11 cellular contexts compared by ENCODE assay signal in the genomic region with DNA sequence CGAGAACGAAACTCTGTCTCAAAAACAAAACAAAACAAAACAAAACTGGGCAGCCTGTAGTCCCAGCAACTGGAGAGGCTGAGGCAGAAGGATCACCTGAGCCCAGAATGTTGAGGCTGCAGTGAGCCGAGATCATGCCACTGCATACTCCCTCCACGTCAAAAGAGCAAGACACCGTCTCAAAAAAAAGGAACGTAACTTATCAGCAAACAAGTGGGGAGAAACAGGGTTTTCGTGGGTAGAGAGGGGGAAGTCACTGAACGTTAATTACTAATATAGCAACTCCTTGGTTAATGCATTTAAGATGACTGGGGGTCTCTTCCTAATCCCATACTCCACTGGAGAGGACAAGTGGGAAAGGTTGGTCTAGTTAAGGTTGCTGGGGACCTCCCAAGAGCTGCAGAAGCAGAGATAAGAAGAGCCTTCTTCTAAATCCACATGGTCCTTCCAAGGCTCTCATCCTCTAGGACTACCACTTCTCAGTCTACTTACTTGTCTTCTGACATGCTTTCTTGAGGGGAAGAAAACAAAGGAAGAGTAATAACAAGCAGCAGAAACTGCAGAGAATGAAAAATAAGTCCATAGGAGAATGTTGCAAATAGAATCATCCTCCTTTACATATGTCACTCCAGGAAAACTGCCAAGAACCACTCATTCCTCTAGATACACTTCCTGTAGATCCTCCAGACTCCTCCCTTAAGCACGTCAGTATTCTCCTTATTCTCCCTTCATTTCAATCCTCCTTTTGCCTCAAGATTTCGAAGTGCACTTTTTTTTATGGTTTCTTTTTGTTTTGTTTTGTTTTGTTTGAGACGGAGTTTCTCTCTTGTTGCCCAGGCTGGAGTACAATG. TPM values are rescaled to one million over a fixed set of nuclear protein-coding genes. Genes with fewer than 3 reads are reported as not detected.
DNase-seq lines count a peak whose midpoint lies in the region; ATAC-seq, FAIRE-seq and TF ChIP-seq lines count a peak whose summit lies in the region.
"Had no signal": no experiment of that assay in that cellular context is flagged by ENCODE, and none has a peak within 500 bp of the region (broad histone marks: within the 10 kb centered on the region; RNA-seq: fewer than 3 reads in every experiment).

No MANE protein-coding gene starts in this region.

- BruUV-seq in HepG2 (replicated peaks; lab: Mats Ljungman, UMichigan): no TSS peak

- no peak overlapping the region for H3K9ac ChIP-seq in HepG2 (ENCODE audit: insufficient read depth, low read depth, low read length)

- intact Hi-C loops in right lobe of liver (cut with DNase I) (no loop called here), HepG2 (cut with micrococcal nuclease; ENCODE audit: unreplicated experiment) (no loop called here)

- no peaks in the 10 kb centered on the region for H3K36me3 ChIP-seq in right lobe of liver
- H3K36me3 ChIP-seq in HepG2 (replicated peaks in 1 of 2; ENCODE audit: control insufficient read depth in 1 of 2, insufficient read depth in 2 of 2, low read length in 2 of 2): peaks cover 0 to 1% of the 10 kb centered on the region in 2 experiments; a peak in 2 of 5 replicates
- H3K36me3 ChIP-seq: tibial artery had no signal

- peaks cover 88% of the 10 kb centered on the region for H3K79me2 ChIP-seq in HepG2 (ENCODE audit: insufficient read depth, low read length)

- no peak for DNase-seq in right lobe of liver
- DNase-seq in HepG2 (ENCODE audit: low spot score): no peak
- DNase-seq in OCI-M1 (lab: John Stamatoyannopoulos, UW): peak; percentile 51
- peak; percentile 25 to 55 for DNase-seq in erythroblast (lab: John Stamatoyannopoulos, UW)
- no peak for DNase-seq in urothelium cell line (ENCODE audit: low spot score)
- no peak for DNase-seq in caudate nucleus (lab: John Stamatoyannopoulos, UW)
- DNase-seq in AG08396 (ENCODE audit: low spot score): no peak
- no peak for DNase-seq in NAMALWA (ENCODE audit: low spot score)
- DNase-seq: spleen, tibial artery had no signal

- no peak overlapping the region for H3K27ac ChIP-seq in right lobe of liver
- no peak overlapping the region for H3K27ac ChIP-seq in HepG2 (ENCODE audit: extremely low read length, insufficient read depth, low read length)
- H3K27ac ChIP-seq in caudate nucleus (ENCODE audit: low read depth, low read length): no peak overlapping the region
- H3K27ac ChIP-seq: tibial artery, VCaP had no signal

- H3K4me2 ChIP-seq in HepG2 (ENCODE audit: low read depth, low read length): no peak overlapping the region

- peak in 3 of 4 donors; percentile 36 to 47 (median 37) for ATAC-seq in right lobe of liver
- ATAC-seq in HepG2: no peak

- H3K27me3 ChIP-seq in right lobe of liver (no peaks in the 10 kb centered on the region), HepG2 (ENCODE audit: control insufficient read depth in 1 of 2, insufficient read depth in 2 of 2, low read length in 2 of 2) (no peaks in the 10 kb centered on the region; a peak in 1 of 5 replicates)
- H3K27me3 ChIP-seq: spleen, tibial artery had no signal

- H3K4me1 ChIP-seq in right lobe of liver: peaks cover 0 to 34% (median 3%) of the 10 kb centered on the region in 4 donors
- H3K4me1 ChIP-seq in HepG2 (ENCODE audit: insufficient read depth, low read length): peaks cover 22% of the 10 kb centered on the region

- TF ChIP-seq CTCF in right lobe of liver (IDR thresholded peaks at IDR 0.05) (no peak), HepG2 (CRISPR knock-in tag; IDR thresholded peaks at IDR 0.05) (no peak)

- H3K4me3 ChIP-seq in right lobe of liver (no peak overlapping the region), HepG2 (replicated peaks in 1 of 3; ENCODE audit: insufficient read depth in 1 of 3, low read depth in 2 of 3, low read length in 3 of 3) (no peak overlapping the region)
- H3K4me3 ChIP-seq: tibial artery had no signal

- no peaks in the 10 kb centered on the region for H3K9me3 ChIP-seq in right lobe of liver
- no peaks in the 10 kb centered on the region for H3K9me3 ChIP-seq in HepG2 (ENCODE audit: low read length)
- H3K9me3 ChIP-seq: spleen, tibial artery had no signal

- TF ChIP-seq EP300 in HepG2 (IDR thresholded peaks at IDR 0.05; ENCODE audit: low read depth in 2 of 2, low read length in 2 of 2): no peak
- TF ChIP-seq EP300 in HepG2 (CRISPR knock-in tag; IDR thresholded peaks at IDR 0.05; ENCODE audit: borderline replicate concordance): no peak

- peaks cover 3% of the 10 kb centered on the region; the same call in 1 of the 2 replicates for H4K20me1 ChIP-seq in HepG2 (ENCODE audit: insufficient read depth, low read length)

- TF ChIP-seq POLR2A in right lobe of liver (IDR thresholded peaks at IDR 0.05) (no peak), HepG2 (IDR thresholded peaks at IDR 0.05; ENCODE audit: insufficient read depth in 1 of 2, low read depth in 2 of 2, low read length in 2 of 2) (no peak), erythroblast (IDR thresholded peaks at IDR 0.05; ENCODE audit: low read length) (no peak)

- WGBS in right lobe of liver (ENCODE audit: insufficient coverage, low coverage, low lambda C conversion rate, missing lambda C conversion rate): 42% methylated on average over 11 of the region's 11 CpGs
- WGBS in HepG2 (ENCODE audit: low lambda C conversion rate): 96% methylated on average over 11 of the region's 11 CpGs

- in situ Hi-C loops in HepG2 (cut with HindIII; ENCODE audit: extremely low pct_ligation_motif_present, low pct_unique_long_range_greater_than_20kb): loop anchor here (25.0 kb wide), 1 partner anchor 415 kb away; the partner anchor contains the start of gene ZFYVE1

- no peak overlapping the region for H2AFZ ChIP-seq in HepG2 (ENCODE audit: low read length)

- POLR2A ChIA-PET in HepG2 (lab: Yijun Ruan, JAX): no interaction called here

- CTCF ChIA-PET in HepG2 (lab: Yijun Ruan, JAX; ENCODE audit: low intra/inter-chr PET ratio, low total read pairs): no interaction called here

- FAIRE-seq in HepG2 (lab: Jason Lieb, UNC): no peak
- FAIRE-seq in urothelium cell line (lab: Jason Lieb, UNC): peak; percentile 46

- no peak for TF ChIP-seq RAD21 in HepG2 (CRISPR knock-in tag; IDR thresholded peaks at IDR 0.05)

TF ChIP-seq in HepG2, 621 proteins besides CTCF, POLR2A, EP300 and RAD21 (continues in another document):
- TF ChIP-seq KDM1A (CRISPR knock-in tag; IDR thresholded peaks at IDR 0.05): no peak
- TF ChIP-seq ZMAT5 (CRISPR knock-in tag; IDR thresholded peaks at IDR 0.05; ENCODE audit: borderline replicate concordance, low read depth): no peak

RNA-seq across cellular contexts. Expression of gene NUMB, which starts 5.8 kb away (rescaled TPM):
- 10 to 100 TPM; 28.3 to 48.4 (median 43.7) TPM for total RNA-seq in right lobe of liver
- 20.3 and 27.7 TPM in 2 replicates for total RNA-seq in HepG2 (2016; rRNA removed; fragmentation: Illumina TruSeq; extraction: Trizol)
- 5.7 and 8.8 TPM in 2 replicates for total RNA-seq in HepG2 (2016; cell fraction: cytosol; rRNA removed; fragmentation: Illumina TruSeq; extraction: Trizol; ENCODE audit: low read depth)
- total RNA-seq in HepG2 (2016; cell fraction: insoluble cytoplasmic fraction; rRNA removed; fragmentation: Illumina TruSeq; extraction: Trizol): 22.2 and 31.9 TPM in 2 replicates
- total RNA-seq in HepG2 (2016; cell fraction: membrane; rRNA removed; fragmentation: Illumina TruSeq; extraction: Trizol): 14.7 and 15.0 TPM in 2 replicates
- total RNA-seq in HepG2 (2016; cell fraction: nucleus; rRNA removed; fragmentation: Illumina TruSeq; extraction: Trizol): 34.7 and 36.8 TPM in 2 replicates
- 71.1 and 77.1 TPM in 2 replicates for polyA plus RNA-seq in HepG2 (2011; rRNA removed)
- polyA plus RNA-seq in HepG2 (2011; cell fraction: cytosol; rRNA removed): 46.5 and 51.7 TPM in 2 replicates
- polyA plus RNA-seq in HepG2 (2011; cell fraction: nucleus; rRNA removed): 87.4 and 94.3 TPM in 2 replicates
- 32.2 and 36.9 TPM in 2 replicates for polyA plus RNA-seq in HepG2 (2012)
- polyA plus RNA-seq in HepG2 (2016; cell fraction: cytosol; fragmentation: Illumina TruSeq; extraction: Trizol; ENCODE audit: low read depth): 2.7 and 3.2 TPM in 2 replicates
- 41.7 and 43.4 TPM in 2 replicates for polyA plus RNA-seq in HepG2 (2016; cell fraction: insoluble cytoplasmic fraction; fragmentation: Illumina TruSeq; extraction: Trizol; ENCODE audit: low read depth)
- polyA plus RNA-seq in HepG2 (2016; cell fraction: membrane; fragmentation: Illumina TruSeq; extraction: Trizol; ENCODE audit: low read depth): 9.9 and 10.5 TPM in 2 replicates
- 52.2 and 60.2 TPM in 2 replicates for polyA plus RNA-seq in HepG2 (2016; cell fraction: nucleus; fragmentation: Illumina TruSeq; extraction: Trizol; ENCODE audit: insufficient read depth, low read depth)
- polyA minus RNA-seq in HepG2 (2011; rRNA and poly(A)+ RNA removed; ENCODE audit: low replicate concordance): 149 and 174 TPM in 2 replicates
- polyA minus RNA-seq in HepG2 (2011; cell fraction: cytosol; rRNA and poly(A)+ RNA removed): 41.3 and 51.9 TPM in 2 replicates
- polyA minus RNA-seq in HepG2 (2011; cell fraction: nucleus; rRNA and poly(A)+ RNA removed): 101 and 107 TPM in 2 replicates

RNA-seq across cellular contexts. Expression of gene RIOX1, which starts 38.2 kb away (rescaled TPM):
- 10 to 100 TPM in 2 of 6 experiments, 1 to 10 TPM in 4; 4.7 to 12.4 (median 5.7) TPM for total RNA-seq in right lobe of liver
- total RNA-seq in HepG2 (2016; rRNA removed; fragmentation: Illumina TruSeq; extraction: Trizol): 15.0 and 15.9 TPM in 2 replicates
- total RNA-seq in HepG2 (2016; cell fraction: cytosol; rRNA removed; fragmentation: Illumina TruSeq; extraction: Trizol; ENCODE audit: low read depth): 1.1 and 1.4 TPM in 2 replicates
- total RNA-seq in HepG2 (2016; cell fraction: insoluble cytoplasmic fraction; rRNA removed; fragmentation: Illumina TruSeq; extraction: Trizol): 14.6 and 15.0 TPM in 2 replicates
- total RNA-seq in HepG2 (2016; cell fraction: membrane; rRNA removed; fragmentation: Illumina TruSeq; extraction: Trizol): 4.5 and 4.9 TPM in 2 replicates
- 6.9 and 8.2 TPM in 2 replicates for total RNA-seq in HepG2 (2016; cell fraction: nucleus; rRNA removed; fragmentation: Illumina TruSeq; extraction: Trizol)
- 4.5 and 6.4 TPM in 2 replicates for polyA plus RNA-seq in HepG2 (2011; rRNA removed)
- polyA plus RNA-seq in HepG2 (2011; cell fraction: cytosol; rRNA removed): 5.1 and 5.6 TPM in 2 replicates
- polyA plus RNA-seq in HepG2 (2011; cell fraction: nucleus; rRNA removed): 6.1 and 6.4 TPM in 2 replicates
- polyA plus RNA-seq in HepG2 (2012): 3.6 and 4.5 TPM in 2 replicates
- polyA plus RNA-seq in HepG2 (2016; cell fraction: cytosol; fragmentation: Illumina TruSeq; extraction: Trizol; ENCODE audit: low read depth): 0.70 and 0.74 TPM in 2 replicates
- 14.9 and 15.5 TPM in 2 replicates for polyA plus RNA-seq in HepG2 (2016; cell fraction: insoluble cytoplasmic fraction; fragmentation: Illumina TruSeq; extraction: Trizol; ENCODE audit: low read depth)
- polyA plus RNA-seq in HepG2 (2016; cell fraction: membrane; fragmentation: Illumina TruSeq; extraction: Trizol; ENCODE audit: low read depth): 1.9 and 2.0 TPM in 2 replicates
- 8.8 and 10.1 TPM in 2 replicates for polyA plus RNA-seq in HepG2 (2016; cell fraction: nucleus; fragmentation: Illumina TruSeq; extraction: Trizol; ENCODE audit: insufficient read depth, low read depth)
- 12.5 and 31.8 TPM in 2 replicates for polyA minus RNA-seq in HepG2 (2011; rRNA and poly(A)+ RNA removed; ENCODE audit: low replicate concordance)
- 5.6 and 5.8 TPM in 2 replicates for polyA minus RNA-seq in HepG2 (2011; cell fraction: cytosol; rRNA and poly(A)+ RNA removed)
- polyA minus RNA-seq in HepG2 (2011; cell fraction: nucleus; rRNA and poly(A)+ RNA removed): 10.3 and 10.8 TPM in 2 replicates

Comparison
In these comparisons a context has a peak if more than half of its experiments do, and no peak if none do; other contexts are left out.
1. DNase-seq: peak in OCI-M1 (single experiment) and erythroblast (2 of 2); none in right lobe of liver (0 of 3), HepG2 (single experiment), urothelium cell line (single experiment), caudate nucleus (0 of 61), AG08396 (single experiment) and NAMALWA (single experiment).